8 cellular contexts compared by ENCODE assay signal in the genomic region with DNA sequence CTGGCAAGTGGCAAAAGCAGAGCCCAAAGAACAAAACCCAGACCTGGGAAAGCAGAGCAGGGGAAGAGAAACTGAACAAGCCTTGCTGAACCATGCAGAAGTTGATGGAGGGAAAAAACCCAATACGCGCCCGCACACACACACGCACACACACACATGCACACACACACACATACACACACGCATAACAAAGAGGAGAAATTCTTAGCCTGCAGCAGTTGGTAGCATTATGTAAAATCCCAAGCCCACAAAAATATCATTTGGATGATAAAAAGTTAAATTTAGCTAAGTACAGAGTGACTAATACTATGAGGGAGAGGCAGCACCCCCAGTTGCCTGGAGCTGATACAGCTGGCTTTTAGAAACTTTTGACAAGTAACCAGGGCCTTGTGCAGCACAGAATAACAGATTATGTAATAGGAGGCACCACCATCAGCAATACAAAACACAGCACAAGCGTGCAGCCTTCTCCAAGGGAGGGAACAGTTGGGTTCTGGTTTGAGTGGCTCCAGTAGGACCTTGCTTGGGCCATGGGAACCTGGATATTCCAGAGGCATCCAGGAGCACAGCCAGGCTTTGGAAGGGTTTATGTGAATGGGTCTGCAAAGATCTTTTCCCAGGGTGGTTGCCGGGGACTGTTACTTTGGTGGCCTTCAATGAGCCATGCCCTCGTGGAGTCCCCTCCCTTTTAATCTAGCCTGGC. TPM values are rescaled to one million over a fixed set of nuclear protein-coding genes. Genes with fewer than 3 reads are reported as not detected.
DNase-seq lines count a peak whose midpoint lies in the region; ATAC-seq and TF ChIP-seq lines count a peak whose summit lies in the region.

No MANE protein-coding gene starts in this region.

- H3K4me1 Mint-ChIP-seq in activated T-helper 17 cell treated with anti-CD3 and anti-CD28 coated beads, Interleukin-2, amount 50 U/mL, for 72 hours = peaks cover 2% of the 10 kb centered on the region
- peaks cover 85% of the 10 kb centered on the region for H3K4me1 Mint-ChIP-seq in stimulated activated memory B cell treated with anti-CD40 and anti-IgM and Interleukin-4, amounts not matched to agents 10 μg/mL and 1 μg/mL and 100 μg/mL, for 72 hours

- peak overlapping the region; percentile 59 to 85 (median 68) for H3K27ac ChIP-seq in heart right ventricle

- no peaks in the 10 kb centered on the region for H3K9me3 Mint-ChIP-seq in activated T-helper 17 cell treated with anti-CD3 and anti-CD28 coated beads, Interleukin-2, amount 50 U/mL, for 72 hours
- H3K9me3 Mint-ChIP-seq in stimulated activated memory B cell treated with anti-CD40 and anti-IgM and Interleukin-4, amounts not matched to agents 10 μg/mL and 1 μg/mL and 100 μg/mL, for 72 hours = no peaks in the 10 kb centered on the region

- no peaks in the 10 kb centered on the region for H3K36me3 Mint-ChIP-seq in activated T-helper 17 cell treated with anti-CD3 and anti-CD28 coated beads, Interleukin-2, amount 50 U/mL, for 72 hours (ENCODE audit: low read depth)
- no peaks in the 10 kb centered on the region for H3K36me3 Mint-ChIP-seq in stimulated activated memory B cell treated with anti-CD40 and anti-IgM and Interleukin-4, amounts not matched to agents 10 μg/mL and 1 μg/mL and 100 μg/mL, for 72 hours

- POLR2A ChIA-PET in HEK293T (lab: Yijun Ruan, JAX) = interaction anchor here (1.4 kb wide), 1 partner anchor 20 kb away, joined by 3 read pairs; no protein-coding TSS in a partner anchor

- H3K27ac Mint-ChIP-seq in activated T-helper 17 cell treated with anti-CD3 and anti-CD28 coated beads, Interleukin-2, amount 50 U/mL, for 72 hours = peak overlapping the region; percentile 17
- H3K27ac Mint-ChIP-seq in stimulated activated memory B cell treated with anti-CD40 and anti-IgM and Interleukin-4, amounts not matched to agents 10 μg/mL and 1 μg/mL and 100 μg/mL, for 72 hours = peak overlapping the region; percentile 85

- no peak for TF ChIP-seq CTCF in heart right ventricle (IDR thresholded peaks at IDR 0.05)

- in situ Hi-C loops in HAP-1 (cut with MboI; ENCODE audit: low sequenced_read_pairs) = no loop called here

- intact Hi-C loops in heart right ventricle (cut with DNase I) = loop anchor here in 1 of 10 donors (2.0 kb wide), 1 partner anchor 33 kb away; no protein-coding TSS in a partner anchor

- CTCF ChIA-PET in HEK293T (lab: Yijun Ruan, JAX) = no interaction called here

- H3K27me3 ChIP-seq in HAP-1 (ENCODE audit: low read depth) (no peaks in the 10 kb centered on the region), heart right ventricle (no peaks in the 10 kb centered on the region)

- no peak overlapping the region for H3K4me3 Mint-ChIP-seq in activated T-helper 17 cell treated with anti-CD3 and anti-CD28 coated beads, Interleukin-2, amount 50 U/mL, for 72 hours
- H3K4me3 Mint-ChIP-seq in stimulated activated memory B cell treated with anti-CD40 and anti-IgM and Interleukin-4, amounts not matched to agents 10 μg/mL and 1 μg/mL and 100 μg/mL, for 72 hours = peak overlapping the region; percentile 63

- peaks cover 6% of the 10 kb centered on the region for H3K4me1 ChIP-seq in HAP-1
- H3K4me1 ChIP-seq in heart right ventricle = peaks cover 24 to 84% (median 65%) of the 10 kb centered on the region in 9 donors

- no peaks in the 10 kb centered on the region for H3K27me3 Mint-ChIP-seq in activated T-helper 17 cell treated with anti-CD3 and anti-CD28 coated beads, Interleukin-2, amount 50 U/mL, for 72 hours
- no peaks in the 10 kb centered on the region for H3K27me3 Mint-ChIP-seq in stimulated activated memory B cell treated with anti-CD40 and anti-IgM and Interleukin-4, amounts not matched to agents 10 μg/mL and 1 μg/mL and 100 μg/mL, for 72 hours

- ATAC-seq in activated T-helper 17 cell treated with anti-CD3 and anti-CD28 coated beads, Interleukin-2, amount 50 U/mL, for 72 hours (replicated peaks) = no peak
- ATAC-seq in heart right ventricle (peak; percentile 85 to 95 (median 92)), GM19452 (IDR thresholded peaks at IDR 0.05; ENCODE audit: unreplicated experiment) (no peak), HG02885 (IDR thresholded peaks at IDR 0.05; ENCODE audit: poor library complexity, unreplicated experiment) (no peak)
- peak; percentile 78 for ATAC-seq in stimulated activated memory B cell treated with anti-CD40 and anti-IgM and Interleukin-4, amounts not matched to agents 10 μg/mL and 1 μg/mL and 100 μg/mL, for 72 hours

- H3K4me3 ChIP-seq in HAP-1 = no peak overlapping the region
- no peak overlapping the region for H3K4me3 ChIP-seq in heart right ventricle

- H3K36me3 ChIP-seq in HAP-1 (replicated peaks) (no peaks in the 10 kb centered on the region), heart right ventricle (no peaks in the 10 kb centered on the region)

- DNase-seq in HAP-1 (ENCODE audit: low spot score in 2 of 2) (peak; percentile 19 to 47), heart right ventricle (peak in 1 of 2 donors; percentile 78), HEK293T (ENCODE audit: extremely low spot score) (no peak)
- no peak for DNase-seq in stimulated activated CD4-positive, alpha-beta T cell treated with anti-CD3 and anti-CD28 coated beads, Interleukin-4, amount 100 ng/mL, for 4 hours

- H3K9me3 ChIP-seq in HAP-1 (no peaks in the 10 kb centered on the region), heart right ventricle (no peaks in the 10 kb centered on the region)

- WGBS in heart right ventricle, 2 donors = 35 to 44% methylated on average over 8 of the region's 8 CpGs

TF ChIP-seq in HEK293T, 16 proteins besides CTCF, POLR2A, EP300 and RAD21:
- no peak for TF ChIP-seq FOXA1 (IDR thresholded peaks at IDR 0.05)
- no peak for TF ChIP-seq SUZ12 (IDR thresholded peaks at IDR 0.05)

RNA-seq across cellular contexts. Expression of a gene that starts 35.3 kb away (rescaled TPM):
- total RNA-seq in activated T-helper 17 cell treated with anti-CD3 and anti-CD28 coated beads, Interleukin-2, amount 50 U/mL, for 72 hours = 1 to 10 TPM; 4.1 to 4.6 TPM
- 10 to 100 TPM; 13.3 to 32.7 (median 18.7) TPM for total RNA-seq in heart right ventricle
- polyA plus RNA-seq in heart right ventricle = 10 to 100 TPM in 1 of 2 donors, 1 to 10 TPM in 1; 5.6 to 16.5 TPM

Comparison
In these comparisons a context has a peak if more than half of its experiments do, and no peak if none do; other contexts are left out.
1. DNase-seq: peak in HAP-1 (2 of 2); none in HEK293T (single experiment) and stimulated activated CD4-positive, alpha-beta T cell treated with anti-CD3 and anti-CD28 coated beads, Interleukin-4, amount 100 ng/mL, for 4 hours (0 of 2).
2. ATAC-seq: peak in heart right ventricle (8 of 8) and stimulated activated memory B cell treated with anti-CD40 and anti-IgM and Interleukin-4, amounts not matched to agents 10 μg/mL and 1 μg/mL and 100 μg/mL, for 72 hours (single experiment); none in activated T-helper 17 cell treated with anti-CD3 and anti-CD28 coated beads, Interleukin-2, amount 50 U/mL, for 72 hours (single experiment), GM19452 (single experiment) and HG02885 (single experiment).